ENCODE assay signal across 21 cellular contexts in the genomic region with DNA sequence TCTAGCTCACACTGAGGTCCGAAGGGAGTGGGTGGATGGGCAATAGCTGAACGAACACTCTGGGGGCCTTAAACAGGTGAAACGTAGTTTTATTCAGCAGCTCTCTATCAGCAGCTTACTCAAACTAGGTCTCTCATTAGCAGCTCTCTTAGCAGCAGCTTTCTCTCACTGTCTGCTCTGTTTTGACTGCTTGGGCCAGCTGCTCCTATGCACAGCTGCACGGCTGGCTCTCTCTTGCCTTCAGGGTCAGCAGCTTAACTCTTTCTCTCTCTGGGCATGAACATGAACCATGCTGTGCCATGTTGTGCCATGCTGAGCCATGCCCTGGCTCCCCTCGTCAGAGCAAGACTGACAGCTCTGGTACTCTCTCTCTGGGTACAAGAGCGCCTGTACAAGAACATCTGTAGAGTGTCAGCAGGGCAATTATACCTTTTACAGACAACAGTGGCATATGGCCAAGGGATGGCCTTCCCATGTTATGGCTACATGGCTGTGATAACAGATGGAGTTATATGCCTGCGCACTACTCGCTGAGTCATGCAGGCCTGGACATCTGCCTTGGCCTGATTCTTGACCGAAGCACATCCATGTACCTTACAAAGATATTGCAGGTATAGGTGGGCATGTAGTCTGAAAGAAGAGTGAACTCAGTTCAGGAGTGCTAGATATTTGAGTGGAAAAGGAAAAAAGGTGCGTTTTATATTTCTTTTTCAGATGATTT.
"Had no signal": no experiment of that assay in that cellular context is flagged by ENCODE, and none has a peak within 500 bp of the region (broad histone marks: within the 10 kb centered on the region; RNA-seq: fewer than 3 reads in every experiment).

No MANE protein-coding gene starts in this region.

- H3K36me3 ChIP-seq: breast epithelium, thoracic aorta had no signal

- H3K4me1 ChIP-seq: breast epithelium, gastroesophageal sphincter, heart left ventricle, sigmoid colon, upper lobe of left lung had no signal

- H3K9me3 ChIP-seq: breast epithelium, gastroesophageal sphincter, sigmoid colon, thoracic aorta, upper lobe of left lung had no signal

- H3K27ac ChIP-seq: breast epithelium, gastroesophageal sphincter, heart left ventricle, sigmoid colon, thoracic aorta, upper lobe of left lung had no signal

- H3K4me3 ChIP-seq: breast epithelium, gastroesophageal sphincter, heart left ventricle, sigmoid colon, thoracic aorta, upper lobe of left lung had no signal

- DNase-seq: activated CD4-positive, alpha-beta memory T cell treated with anti-CD3 and anti-CD28 coated beads for 36 hours; activated CD4-positive, alpha-beta T cell treated with anti-CD3 and anti-CD28 coated beads for 4 hours; activated CD4-positive, CD25-positive, alpha-beta regulatory T cell; activated naive CD4-positive, alpha-beta T cell treated with anti-CD3 and anti-CD28 coated beads for 36 hours; activated naive CD8-positive, alpha-beta T cell treated with anti-CD3 and anti-CD28 coated beads, Interleukin-2, amount 10 ng/mL, durations not matched to agents 7 days and 5 days; activated T-cell treated with anti-CD3 and anti-CD28 coated beads, Interleukin-2, amount 50 U/mL, for 48 hours; amniotic stem cell; effector memory CD8-positive, alpha-beta T cell; heart left ventricle; left ventricle myocardium superior; mammary epithelial cell; naive B cell; occipital lobe; sigmoid colon; stimulated activated CD4-positive, alpha-beta T cell treated with anti-CD3 and anti-CD28 coated beads, Interleukin-4, amount 100 ng/mL, for 1 hour; stimulated activated naive CD4-positive, alpha-beta T cell treated with Interleukin-2 at 50 U/mL for 16 hours; T-helper 17 cell; upper lobe of left lung had no signal

- ATAC-seq: effector memory CD8-positive, alpha-beta T cell; gastroesophageal sphincter; heart left ventricle; left ventricle myocardium superior; T-helper 17 cell had no signal

- H3K27me3 ChIP-seq: breast epithelium, gastroesophageal sphincter, heart left ventricle, sigmoid colon, upper lobe of left lung had no signal
